10 cellular contexts compared by ENCODE assay signal in genomic region chr11:81870066-81870412, GRCh38.
DNase-seq lines count a peak whose midpoint lies in the region; ATAC-seq and TF ChIP-seq lines count a peak whose summit lies in the region.
"Had no signal": no experiment of that assay in that cellular context is flagged by ENCODE, and none has a peak within 500 bp of the region (broad histone marks: within the 10 kb centered on the region; RNA-seq: fewer than 3 reads in every experiment).

No MANE protein-coding gene starts in this region.

- no peaks in the 10 kb centered on the region for H3K79me2 ChIP-seq in KMS-11 (ENCODE audit: insufficient read depth, low read depth)

- H3K4me3 Mint-ChIP-seq in activated naive CD4-positive, alpha-beta T cell treated with anti-CD3 and anti-CD28 coated beads, Interleukin-2, amount 50 U/mL, for 24 hours, result peak overlapping the region; percentile 83
- peak overlapping the region; percentile 52 for H3K4me3 Mint-ChIP-seq in stimulated activated effector memory CD8-positive, alpha-beta T cell treated with anti-CD3 and anti-CD28 coated beads, Interleukin-12 subunit alpha, Interleukin-12 subunit beta, amount 100 ng/mL, for 72 hours

- H3K36me3 Mint-ChIP-seq in activated naive CD4-positive, alpha-beta T cell treated with anti-CD3 and anti-CD28 coated beads, Interleukin-2, amount 50 U/mL, for 24 hours, result peaks cover 2% of the 10 kb centered on the region
- peaks cover 13% of the 10 kb centered on the region for H3K36me3 Mint-ChIP-seq in stimulated activated effector memory CD8-positive, alpha-beta T cell treated with anti-CD3 and anti-CD28 coated beads, Interleukin-12 subunit alpha, Interleukin-12 subunit beta, amount 100 ng/mL, for 72 hours

- peaks cover 49% of the 10 kb centered on the region for H3K4me1 ChIP-seq in KMS-11 (ENCODE audit: low read depth, poor library complexity, severe bottlenecking)

- peaks cover 64% of the 10 kb centered on the region for H3K4me1 Mint-ChIP-seq in activated naive CD4-positive, alpha-beta T cell treated with anti-CD3 and anti-CD28 coated beads, Interleukin-2, amount 50 U/mL, for 24 hours
- peaks cover 35% of the 10 kb centered on the region for H3K4me1 Mint-ChIP-seq in stimulated activated effector memory CD8-positive, alpha-beta T cell treated with anti-CD3 and anti-CD28 coated beads, Interleukin-12 subunit alpha, Interleukin-12 subunit beta, amount 100 ng/mL, for 72 hours

- no peaks in the 10 kb centered on the region; the same call in 1 of the 2 replicates for H4K20me1 ChIP-seq in KMS-11 (ENCODE audit: insufficient read depth)

- no peak overlapping the region for H3K9ac ChIP-seq in KMS-11

- H2AFZ ChIP-seq in KMS-11 (ENCODE audit: low read depth), result peak overlapping the region; percentile 28; the same call in 1 of the 2 replicates

- no peaks in the 10 kb centered on the region for H3K27me3 ChIP-seq in KMS-11 (ENCODE audit: insufficient read depth, low read depth)

- no peaks in the 10 kb centered on the region for H3K9me3 Mint-ChIP-seq in activated naive CD4-positive, alpha-beta T cell treated with anti-CD3 and anti-CD28 coated beads, Interleukin-2, amount 50 U/mL, for 24 hours
- peaks cover 7% of the 10 kb centered on the region for H3K9me3 Mint-ChIP-seq in stimulated activated effector memory CD8-positive, alpha-beta T cell treated with anti-CD3 and anti-CD28 coated beads, Interleukin-12 subunit alpha, Interleukin-12 subunit beta, amount 100 ng/mL, for 72 hours

- H3K27me3 Mint-ChIP-seq in activated naive CD4-positive, alpha-beta T cell treated with anti-CD3 and anti-CD28 coated beads, Interleukin-2, amount 50 U/mL, for 24 hours, result no peaks in the 10 kb centered on the region

- H3K27ac Mint-ChIP-seq in activated naive CD4-positive, alpha-beta T cell treated with anti-CD3 and anti-CD28 coated beads, Interleukin-2, amount 50 U/mL, for 24 hours, result peak overlapping the region; percentile 71
- peak overlapping the region; percentile 91 for H3K27ac Mint-ChIP-seq in stimulated activated effector memory CD8-positive, alpha-beta T cell treated with anti-CD3 and anti-CD28 coated beads, Interleukin-12 subunit alpha, Interleukin-12 subunit beta, amount 100 ng/mL, for 72 hours

- H3K4me2 ChIP-seq in KMS-11, result peak overlapping the region; percentile 84

- no peaks in the 10 kb centered on the region for H3K36me3 ChIP-seq in KMS-11 (ENCODE audit: insufficient read depth)

- peak overlapping the region; percentile 15; the same call in 1 of the 2 replicates for H3K27ac ChIP-seq in KMS-11

- intact Hi-C loops in posterior cingulate gyrus (cut with DNase I), result no loop called here

- H3K4me3 ChIP-seq in KMS-11 (IDR thresholded peaks at IDR 0.05; ENCODE audit: insufficient read depth, low read depth, low read length), result no peak overlapping the region

- peak; percentile 62 for ATAC-seq in HG02610 (IDR thresholded peaks at IDR 0.05; ENCODE audit: unreplicated experiment)
- peak; percentile 76 for ATAC-seq in stimulated activated effector memory CD8-positive, alpha-beta T cell treated with anti-CD3 and anti-CD28 coated beads, Interleukin-12 subunit alpha, Interleukin-12 subunit beta, amount 100 ng/mL, for 72 hours

- no peak for TF ChIP-seq CTCF in KMS-11 (conservative IDR thresholded peaks at IDR 0.05; ENCODE audit: low read depth, low read length)

- no peak for DNase-seq in activated naive CD4-positive, alpha-beta T cell (lab: John Stamatoyannopoulos, UW)
- DNase-seq in stimulated activated effector memory CD8-positive, alpha-beta T cell treated with anti-CD3 and anti-CD28 coated beads, Interleukin-12 subunit alpha, Interleukin-12 subunit beta, amount 100 ng/mL, for 72 hours (ENCODE audit: low spot score in 2 of 2), result peak in 1 of 2 donors; percentile 4
- DNase-seq in NK-92 (lab: John Stamatoyannopoulos, UW; ENCODE audit: unreplicated experiment) (no peak), retina (no peak), posterior cingulate gyrus (no peak)
- DNase-seq: DMS 273 treated with DMSO at 0.1 percent for 48 hours, left cardiac atrium had no signal
